Comparison of ENCODE assay signal across 8 cellular contexts in genomic region chr1:2231667-2232254, GRCh38. TPM values are rescaled to one million over a fixed set of nuclear protein-coding genes. Genes with fewer than 3 reads are reported as not detected.
A peak's percentile ranks its signal among the peaks of the same experiment; 100 is the strongest.
DNase-seq lines count a peak whose midpoint lies in the region; ATAC-seq and TF ChIP-seq lines count a peak whose summit lies in the region.

No MANE protein-coding gene starts in this region.

- no peaks in the 10 kb centered on the region for H3K9me3 ChIP-seq in CD4-positive, alpha-beta T cell (ENCODE audit: control insufficient read depth, low read length)
- H3K9me3 ChIP-seq in fibroblast of lung (ENCODE audit: control insufficient read depth, insufficient read depth, low read depth, low read length), result no peaks in the 10 kb centered on the region
- no peaks in the 10 kb centered on the region for H3K9me3 ChIP-seq in stomach smooth muscle (ENCODE audit: control insufficient read depth in 2 of 2, low read length in 2 of 2)

- H4K20me1 ChIP-seq in fibroblast of lung (ENCODE audit: control insufficient read depth, extremely low read depth, insufficient read depth, low read length), result peaks cover 4% of the 10 kb centered on the region

- peaks cover 70% of the 10 kb centered on the region for H3K36me3 Mint-ChIP-seq in CD4-positive, alpha-beta T cell (ENCODE audit: low read depth)
- H3K36me3 Mint-ChIP-seq in activated T-helper 1 cell treated with anti-CD3 and anti-CD28 coated beads, Interleukin-12 subunit alpha, Interleukin-12 subunit beta, Interleukin-2, Interleukin-4 antibody, amounts not matched to agents 30 ng/mL and 10 ng/mL and 1 ng/mL, durations not matched to agents 14 hours and 24 hours and 36 hours (ENCODE audit: low read depth), result peaks cover 24% of the 10 kb centered on the region
- peaks cover 0 to 8% (median 0%) of the 10 kb centered on the region in 3 donors for H3K36me3 Mint-ChIP-seq in naive thymus-derived CD8-positive, alpha-beta T cell

- CTCF ChIA-PET in CD4-positive, alpha-beta T cell (lab: Charles Lee), result interaction anchor here (0.7 to 6.3 kb wide), 4 partner anchors 19 to 150 kb away, joined by 3 to 25 read pairs (median 7); partner anchors contain the start of gene FAAP20

- H3K4me1 Mint-ChIP-seq in CD4-positive, alpha-beta T cell (ENCODE audit: low read depth), result peaks cover 55% of the 10 kb centered on the region
- H3K4me1 Mint-ChIP-seq in activated T-helper 1 cell treated with anti-CD3 and anti-CD28 coated beads, Interleukin-12 subunit alpha, Interleukin-12 subunit beta, Interleukin-2, Interleukin-4 antibody, amounts not matched to agents 30 ng/mL and 10 ng/mL and 1 ng/mL, durations not matched to agents 14 hours and 24 hours and 36 hours (ENCODE audit: low read depth), result peaks cover 58% of the 10 kb centered on the region
- H3K4me1 Mint-ChIP-seq in naive thymus-derived CD8-positive, alpha-beta T cell, result peaks cover 30 to 69% (median 59%) of the 10 kb centered on the region in 4 donors

- H3K4me1 ChIP-seq in fibroblast of lung (ENCODE audit: control insufficient read depth, extremely low read depth, insufficient read depth, low read length) (peaks cover 25% of the 10 kb centered on the region), stomach smooth muscle (ENCODE audit: control insufficient read depth, insufficient read depth, low read length) (peaks cover 73% of the 10 kb centered on the region)

- intact Hi-C loops in CD4-positive, alpha-beta T cell (cut with DNase I, micrococcal nuclease), result loop anchor here (2.0 to 5.0 kb wide), 5 partner anchors 15 to 81 kb away; no protein-coding TSS in a partner anchor
- intact Hi-C loops in activated T-helper 1 cell treated with anti-CD3 and anti-CD28 coated beads, Interleukin-12 subunit alpha, Interleukin-12 subunit beta, Interleukin-2, Interleukin-4 antibody, amounts not matched to agents 30 ng/mL and 10 ng/mL and 1 ng/mL, durations not matched to agents 14 hours and 24 hours and 36 hours (cut with micrococcal nuclease), result loop anchor here (1.0 to 10.0 kb wide), 2 partner anchors 32 to 293 kb away; partner anchors contain the start of gene PANK4

- peaks cover 20% of the 10 kb centered on the region for H3K27me3 Mint-ChIP-seq in CD4-positive, alpha-beta T cell
- H3K27me3 Mint-ChIP-seq in activated T-helper 1 cell treated with anti-CD3 and anti-CD28 coated beads, Interleukin-12 subunit alpha, Interleukin-12 subunit beta, Interleukin-2, Interleukin-4 antibody, amounts not matched to agents 30 ng/mL and 10 ng/mL and 1 ng/mL, durations not matched to agents 14 hours and 24 hours and 36 hours (ENCODE audit: insufficient read depth), result no peaks in the 10 kb centered on the region
- no peaks in the 10 kb centered on the region for H3K27me3 Mint-ChIP-seq in naive thymus-derived CD8-positive, alpha-beta T cell

- H3K4me2 ChIP-seq in fibroblast of lung (ENCODE audit: extremely low read depth, insufficient read depth, low read length), result peak overlapping the region; percentile 99

- DNase-seq in CD4-positive, alpha-beta T cell, result peak; percentile 48 to 88 (median 82)
- DNase-seq in NOMO-1 treated with dmso at 0.1 percent for 144 hours (lab: John Stamatoyannopoulos, UW; ENCODE audit: unreplicated experiment), result peak; percentile 37
- peak; percentile 70 for DNase-seq in activated T-helper 1 cell treated with anti-CD3 and anti-CD28 coated beads, Interleukin-12 subunit alpha, Interleukin-12 subunit beta, Interleukin-2, Interleukin-4 antibody, amounts not matched to agents 30 ng/mL and 10 ng/mL and 1 ng/mL, durations not matched to agents 14 hours and 24 hours and 36 hours (ENCODE audit: low spot score)
- peak; percentile 72 to 81 for DNase-seq in fibroblast of lung (ENCODE audit: low read depth in 2 of 2)
- peak; percentile 57 to 92 (median 74) for DNase-seq in naive thymus-derived CD8-positive, alpha-beta T cell
- no peak for DNase-seq in NCI-H446 treated with DMSO at 0.1 percent for 48 hours (lab: John Stamatoyannopoulos, UW)

- H3K9ac ChIP-seq in fibroblast of lung (ENCODE audit: insufficient read depth, low read length) (peak overlapping the region; percentile 87), stomach smooth muscle (ENCODE audit: low read length in 2 of 2) (peak overlapping the region; percentile 68 to 80)

- H3K79me2 ChIP-seq in fibroblast of lung (ENCODE audit: control insufficient read depth, insufficient read depth, low read length), result peaks cover 79% of the 10 kb centered on the region

- ATAC-seq in CD4-positive, alpha-beta T cell (ENCODE audit: poor library complexity), result peak; percentile 28
- ATAC-seq in naive thymus-derived CD8-positive, alpha-beta T cell, result peak; percentile 22 to 29
- ATAC-seq in HG02588 (IDR thresholded peaks at IDR 0.05; ENCODE audit: unreplicated experiment), result no peak

- POLR2A ChIA-PET in CD4-positive, alpha-beta T cell (lab: Charles Lee), result interaction anchor here (1.0 to 9.7 kb wide), 18 partner anchors 9 to 354 kb away, joined by 3 to 197 read pairs (median 6); partner anchors contain the start of genes FAAP20, MORN1, RER1 and TNFRSF14
- POLR2A ChIA-PET in naive thymus-derived CD8-positive, alpha-beta T cell (lab: Charles Lee), result interaction anchor here (0.5 to 20.9 kb wide), 12 partner anchors 8 to 444 kb away, joined by 3 to 388 read pairs (median 14); partner anchors contain the start of genes FAAP20, MORN1, PEX10 and RER1

- H3K4me3 Mint-ChIP-seq in CD4-positive, alpha-beta T cell, result peak overlapping the region; percentile 99
- peak overlapping the region; percentile 93 for H3K4me3 Mint-ChIP-seq in activated T-helper 1 cell treated with anti-CD3 and anti-CD28 coated beads, Interleukin-12 subunit alpha, Interleukin-12 subunit beta, Interleukin-2, Interleukin-4 antibody, amounts not matched to agents 30 ng/mL and 10 ng/mL and 1 ng/mL, durations not matched to agents 14 hours and 24 hours and 36 hours
- peak overlapping the region; percentile 95 to 100 (median 96) for H3K4me3 Mint-ChIP-seq in naive thymus-derived CD8-positive, alpha-beta T cell

- H3K27ac ChIP-seq in CD4-positive, alpha-beta T cell (ENCODE audit: low read depth, low read length), result peak overlapping the region; percentile 92
- peak overlapping the region; percentile 86 for H3K27ac ChIP-seq in fibroblast of lung (ENCODE audit: insufficient read depth, low read length)
- peak overlapping the region; percentile 87 for H3K27ac ChIP-seq in stomach smooth muscle (ENCODE audit: low read length)

- peaks cover 9% of the 10 kb centered on the region for H3K36me3 ChIP-seq in fibroblast of lung (ENCODE audit: control insufficient read depth, insufficient read depth, low read length)
- H3K36me3 ChIP-seq in stomach smooth muscle (ENCODE audit: control insufficient read depth in 2 of 2, insufficient read depth in 2 of 2, low read length in 2 of 2), result no peaks in the 10 kb centered on the region

- H3K27me3 ChIP-seq in CD4-positive, alpha-beta T cell (ENCODE audit: control insufficient read depth, insufficient read depth, low read length), result no peaks in the 10 kb centered on the region
- H3K27me3 ChIP-seq in fibroblast of lung (ENCODE audit: control insufficient read depth, insufficient read depth, low read length) (no peaks in the 10 kb centered on the region), stomach smooth muscle (ENCODE audit: control insufficient read depth in 1 of 2, insufficient read depth in 2 of 2, low read length in 2 of 2) (no peaks in the 10 kb centered on the region)

- H3K9me3 Mint-ChIP-seq in CD4-positive, alpha-beta T cell, result no peaks in the 10 kb centered on the region
- no peaks in the 10 kb centered on the region for H3K9me3 Mint-ChIP-seq in activated T-helper 1 cell treated with anti-CD3 and anti-CD28 coated beads, Interleukin-12 subunit alpha, Interleukin-12 subunit beta, Interleukin-2, Interleukin-4 antibody, amounts not matched to agents 30 ng/mL and 10 ng/mL and 1 ng/mL, durations not matched to agents 14 hours and 24 hours and 36 hours
- no peaks in the 10 kb centered on the region for H3K9me3 Mint-ChIP-seq in naive thymus-derived CD8-positive, alpha-beta T cell

- H3K27ac Mint-ChIP-seq in CD4-positive, alpha-beta T cell, result peak overlapping the region; percentile 100
- peak overlapping the region; percentile 89 for H3K27ac Mint-ChIP-seq in activated T-helper 1 cell treated with anti-CD3 and anti-CD28 coated beads, Interleukin-12 subunit alpha, Interleukin-12 subunit beta, Interleukin-2, Interleukin-4 antibody, amounts not matched to agents 30 ng/mL and 10 ng/mL and 1 ng/mL, durations not matched to agents 14 hours and 24 hours and 36 hours
- H3K27ac Mint-ChIP-seq in naive thymus-derived CD8-positive, alpha-beta T cell, result peak overlapping the region; percentile 98 to 99 (median 98)

- no peak overlapping the region for H2AFZ ChIP-seq in fibroblast of lung (ENCODE audit: low read length)

- H3K4me3 ChIP-seq in fibroblast of lung (replicated peaks in 1 of 4; ENCODE audit: control extremely low read depth in 1 of 4, insufficient read depth in 1 of 4, low read depth in 3 of 4, low read length in 4 of 4) (peak overlapping the region; percentile 69 to 90 (median 79)), stomach smooth muscle (ENCODE audit: low read length in 2 of 2) (peak overlapping the region; percentile 81 to 86)

- no peak for TF ChIP-seq CTCF in CD4-positive, alpha-beta T cell (IDR thresholded peaks at IDR 0.05)
- no peak for TF ChIP-seq CTCF in fibroblast of lung (conservative IDR thresholded peaks at IDR 0.05 in 1 of 2, IDR thresholded peaks at IDR 0.05 in 1 of 2; ENCODE audit: low read depth in 1 of 2, low read length in 2 of 2)

RNA-seq across cellular contexts. Expression of gene SKI, which starts 3.6 kb away (rescaled TPM):
- total RNA-seq in CD4-positive, alpha-beta T cell, result 100 to 1,000 TPM; 286 to 324 TPM
- 38.3 and 44.5 TPM in 2 replicates for total RNA-seq in activated T-helper 1 cell treated with anti-CD3 and anti-CD28 coated beads, Interleukin-12 subunit alpha, Interleukin-12 subunit beta, Interleukin-2, Interleukin-4 antibody, amounts not matched to agents 30 ng/mL and 10 ng/mL and 1 ng/mL, durations not matched to agents 14 hours and 24 hours and 36 hours
- 18.0 and 21.8 TPM in 2 replicates for total RNA-seq in fibroblast of lung
- polyA plus RNA-seq in fibroblast of lung, result 11.6 and 18.3 TPM in 2 replicates
- 30.8 and 38.0 TPM in 2 replicates for polyA plus RNA-seq in fibroblast of lung (2012)
- 18.0 and 19.2 TPM in 2 replicates for polyA minus RNA-seq in fibroblast of lung (ENCODE audit: low replicate concordance)
- total RNA-seq in naive thymus-derived CD8-positive, alpha-beta T cell, result 100 to 1,000 TPM in 1 of 2 experiments, 10 to 100 TPM in 1; 98.3 to 105 TPM
- polyA plus RNA-seq in naive thymus-derived CD8-positive, alpha-beta T cell, result under 1 TPM; 0.30 to 0.80 (median 0.53) TPM

RNA-seq across cellular contexts. Expression of gene FAAP20, which starts 37.2 kb away (rescaled TPM):
- total RNA-seq in CD4-positive, alpha-beta T cell, result 10 to 100 TPM; 51.7 to 53.1 TPM
- total RNA-seq in activated T-helper 1 cell treated with anti-CD3 and anti-CD28 coated beads, Interleukin-12 subunit alpha, Interleukin-12 subunit beta, Interleukin-2, Interleukin-4 antibody, amounts not matched to agents 30 ng/mL and 10 ng/mL and 1 ng/mL, durations not matched to agents 14 hours and 24 hours and 36 hours, result 50.3 and 50.5 TPM in 2 replicates
- 21.5 and 23.1 TPM in 2 replicates for total RNA-seq in fibroblast of lung
- 8.2 and 9.7 TPM in 2 replicates for polyA plus RNA-seq in fibroblast of lung
- polyA plus RNA-seq in fibroblast of lung (2012), result 39.4 and 46.3 TPM in 2 replicates
- polyA minus RNA-seq in fibroblast of lung (ENCODE audit: low replicate concordance), result 6.5 and 10.0 TPM in 2 replicates
- 10 to 100 TPM; 39.4 to 49.3 TPM for total RNA-seq in naive thymus-derived CD8-positive, alpha-beta T cell
- polyA plus RNA-seq in naive thymus-derived CD8-positive, alpha-beta T cell, result 10 to 100 TPM; 70.1 to 76.6 (median 74.9) TPM
